Comparison of ENCODE assay signal across 9 cellular contexts in genomic region chrX:10769696-10770619, GRCh38.
DNase-seq lines count a peak whose midpoint lies in the region; ATAC-seq and TF ChIP-seq lines count a peak whose summit lies in the region.
"Had no signal": no experiment of that assay in that cellular context is flagged by ENCODE, and none has a peak within 500 bp of the region (broad histone marks: within the 10 kb centered on the region; RNA-seq: fewer than 3 reads in every experiment).

No MANE protein-coding gene starts in this region.

- DNase-seq in DMS 273 (lab: John Stamatoyannopoulos, UW; ENCODE audit: unreplicated experiment) (peak; percentile 79), NCI-H2029 (lab: John Stamatoyannopoulos, UW) (peak; percentile 37), astrocyte of the spinal cord (ENCODE audit: low read depth, low spot score) (peak; percentile 51), cerebellum (ENCODE audit: low spot score) (no peak), NOMO-1 treated with dmso at 0.1 percent for 144 hours (lab: John Stamatoyannopoulos, UW; ENCODE audit: unreplicated experiment) (no peak)
- DNase-seq in activated naive CD4-positive, alpha-beta T cell treated with Interleukin-2 at 50 U/mL for 16 hours = no peak
- DNase-seq: activated B cell treated with CpG ODN at 0.5 μM for 24 hours had no signal

- no peak for ATAC-seq in HG03139 (IDR thresholded peaks at IDR 0.05; ENCODE audit: unreplicated experiment)

- peak overlapping the region; percentile 4 for H3K4me3 ChIP-seq in astrocyte of the spinal cord (ENCODE audit: low read depth, low read length)
- no peak overlapping the region for H3K4me3 ChIP-seq in muscle layer of duodenum (ENCODE audit: low read depth in 1 of 2, low read length in 2 of 2)

- no peaks in the 10 kb centered on the region for H3K36me3 ChIP-seq in muscle layer of duodenum (ENCODE audit: control insufficient read depth in 1 of 2, insufficient read depth in 2 of 2, low read length in 2 of 2)

- peak overlapping the region; percentile 8 for H3K27ac ChIP-seq in muscle layer of duodenum (ENCODE audit: low read length)

- in situ Hi-C loops in astrocyte of the spinal cord (cut with HindIII; ENCODE audit: low sequenced_read_pairs) = no loop called here

- H3K9me3 ChIP-seq in muscle layer of duodenum (ENCODE audit: control insufficient read depth in 1 of 2, low read length in 2 of 2) = no peaks in the 10 kb centered on the region

- TF ChIP-seq CTCF in astrocyte of the spinal cord (IDR thresholded peaks at IDR 0.05; ENCODE audit: low read depth, low read length) = no peak

- peaks cover 0 to 4% of the 10 kb centered on the region in 2 donors for H3K4me1 ChIP-seq in muscle layer of duodenum (ENCODE audit: control insufficient read depth in 1 of 2, insufficient read depth in 2 of 2, low read length in 2 of 2)

- H3K27me3 ChIP-seq in muscle layer of duodenum (ENCODE audit: low read depth, low read length) = no peaks in the 10 kb centered on the region

Comparison
In these comparisons a context has a peak if more than half of its experiments do, and no peak if none do; other contexts are left out.
1. DNase-seq: peak in DMS 273 (single experiment), NCI-H2029 (single experiment) and astrocyte of the spinal cord (single experiment); none in cerebellum (single experiment), NOMO-1 treated with dmso at 0.1 percent for 144 hours (single experiment) and activated naive CD4-positive, alpha-beta T cell treated with Interleukin-2 at 50 U/mL for 16 hours (single experiment).